12 cellular contexts compared by ENCODE assay signal in genomic region chr12:94954029-94954685, GRCh38. TPM values are rescaled to one million over a fixed set of nuclear protein-coding genes. Genes with fewer than 3 reads are reported as not detected.
A peak's percentile ranks its signal among the peaks of the same experiment; 100 is the strongest.
DNase-seq lines count a peak whose midpoint lies in the region; ATAC-seq and TF ChIP-seq lines count a peak whose summit lies in the region.
"Had no signal": no experiment of that assay in that cellular context is flagged by ENCODE, and none has a peak within 500 bp of the region (broad histone marks: within the 10 kb centered on the region; RNA-seq: fewer than 3 reads in every experiment).

No MANE protein-coding gene starts in this region.

- H3K4me3 ChIP-seq in HEK293 (ENCODE audit: low read depth, low read length) (no peak overlapping the region), Peyer's patch (no peak overlapping the region), fibroblast of mammary gland (ENCODE audit: control insufficient read depth, low read depth, low read length) (no peak overlapping the region)

- H3K9me3 ChIP-seq in HEK293 (ENCODE audit: control insufficient read depth, insufficient read depth, low read depth, low read length), result no peaks in the 10 kb centered on the region
- H3K9me3 ChIP-seq in Peyer's patch, result no peaks in the 10 kb centered on the region

- H3K27ac ChIP-seq in HEK293 (ENCODE audit: extremely low read depth, low read depth, low read length), result no peak overlapping the region
- peak overlapping the region in 3 of 4 donors; percentile 34 to 79 (median 78) for H3K27ac ChIP-seq in Peyer's patch

- ATAC-seq in sciatic nerve (peak; percentile 21), GM21381 (IDR thresholded peaks at IDR 0.05; ENCODE audit: unreplicated experiment) (no peak)
- ATAC-seq: left lobe of liver had no signal

- no peaks in the 10 kb centered on the region for H3K27me3 ChIP-seq in Peyer's patch

- H3K36me3 ChIP-seq in HEK293 (ENCODE audit: control insufficient read depth in 2 of 2, insufficient read depth in 1 of 2, low read length in 2 of 2) (no peaks in the 10 kb centered on the region), Peyer's patch (no peaks in the 10 kb centered on the region)

- POLR2A ChIA-PET in HEK293 (lab: Yijun Ruan, JAX), result interaction anchor here (1.1 kb wide), 1 partner anchor 50 kb away, joined by 3 read pairs; the partner anchor contains the start of gene NDUFA12

- CTCF ChIA-PET in HEK293 (lab: Yijun Ruan, JAX), result no interaction called here

- peaks cover 14% of the 10 kb centered on the region; the same call in 1 of the 2 replicates for H3K4me1 ChIP-seq in HEK293 (ENCODE audit: control insufficient read depth, insufficient read depth, low read length)
- peaks cover 0 to 13% (median 1%) of the 10 kb centered on the region in 4 donors for H3K4me1 ChIP-seq in Peyer's patch

- TF ChIP-seq POLR2A in Peyer's patch (IDR thresholded peaks at IDR 0.05), result no peak

- peak in 1 of 3 donors; percentile 67 for DNase-seq in Peyer's patch
- DNase-seq in fibroblast of mammary gland (ENCODE audit: low read depth), result peak; percentile 71
- DNase-seq in sciatic nerve (ENCODE audit: low spot score), result no peak
- no peak for DNase-seq in DMS153 (lab: John Stamatoyannopoulos, UW)
- DNase-seq in foreskin melanocyte, result no peak
- no peak for DNase-seq in stimulated activated naive CD4-positive, alpha-beta T cell (lab: John Stamatoyannopoulos, UW)
- DNase-seq: cortex of kidney; NK-92 treated with Interleukin-12 subunit alpha and Interleukin-12 subunit beta, amount 100 ng/mL, for 24 hours; stimulated activated CD4-positive, alpha-beta T cell treated with anti-CD3 and anti-CD28 coated beads, Interleukin-1b, Interleukin-23, amount 100 ng/mL, for 48 hours had no signal

- intact Hi-C loops in sciatic nerve (cut with DNase I), result no loop called here

- TF ChIP-seq CTCF in HEK293 (tag by site-specific recombination; IDR thresholded peaks at IDR 0.05), result no peak
- no peak for TF ChIP-seq CTCF in Peyer's patch (IDR thresholded peaks at IDR 0.05)
- TF ChIP-seq CTCF in fibroblast of mammary gland (conservative IDR thresholded peaks at IDR 0.05; ENCODE audit: control insufficient read depth, insufficient read depth, low read depth, low read length), result no peak

TF ChIP-seq in HEK293, 187 proteins besides CTCF, POLR2A, EP300 and RAD21 (continues in another document):
- TF ChIP-seq ZNF561 (tag by site-specific recombination; IDR thresholded peaks at IDR 0.05; ENCODE audit: borderline replicate concordance) (no peak), OSR2 (tag by site-specific recombination; IDR thresholded peaks at IDR 0.05) (no peak), SETDB1 (IDR thresholded peaks at IDR 0.05; ENCODE audit: insufficient read length, low read length) (peak; percentile 53), ZBTB20 (tag by site-specific recombination; IDR thresholded peaks at IDR 0.05) (peak; percentile 60), KLF16 (tag by site-specific recombination; IDR thresholded peaks at IDR 0.05) (0 out of 2 replicates have a peak, but pooled peaks have one; percentile 22), SCRT2 (tag by site-specific recombination; IDR thresholded peaks at IDR 0.05) (peak; percentile 93), HOXA7 (CRISPR knock-in tag; IDR thresholded peaks at IDR 0.05; ENCODE audit: borderline replicate concordance) (no peak), KLF7 (tag by site-specific recombination; IDR thresholded peaks at IDR 0.05; ENCODE audit: borderline replicate concordance) (no peak), ZNF596 (tag by site-specific recombination; IDR thresholded peaks at IDR 0.05) (no peak), ZNF121 (tag by site-specific recombination; IDR thresholded peaks at IDR 0.05) (no peak), ZFP3 (tag by site-specific recombination; IDR thresholded peaks at IDR 0.05; ENCODE audit: low read depth) (no peak), ZBTB48 (tag by site-specific recombination; IDR thresholded peaks at IDR 0.05) (peak; percentile 93), ZNF544 (tag by site-specific recombination; IDR thresholded peaks at IDR 0.05) (no peak), ZFP37 (tag by site-specific recombination; IDR thresholded peaks at IDR 0.05) (peak; percentile 43; the same call in 1 of the 2 replicates), ZNF791 (tag by site-specific recombination; IDR thresholded peaks at IDR 0.05) (no peak), SCRT1 (tag by site-specific recombination; IDR thresholded peaks at IDR 0.05; ENCODE audit: borderline replicate concordance) (peak; percentile 81; the same call in 1 of the 2 replicates), ZNF324 (tag by site-specific recombination; IDR thresholded peaks at IDR 0.05) (no peak), ZEB2 (tag by site-specific recombination; IDR thresholded peaks at IDR 0.05) (no peak), REPIN1 (tag by site-specific recombination; IDR thresholded peaks at IDR 0.05; ENCODE audit: low read depth) (no peak), PRDM10 (tag by site-specific recombination; IDR thresholded peaks at IDR 0.05) (peak; percentile 23; the same call in 1 of the 2 replicates), ZNF549 (tag by site-specific recombination; IDR thresholded peaks at IDR 0.05) (no peak), ZNF138 (tag by site-specific recombination; IDR thresholded peaks at IDR 0.05; ENCODE audit: borderline replicate concordance) (no peak), ZNF148 (tag by site-specific recombination; IDR thresholded peaks at IDR 0.05; ENCODE audit: borderline replicate concordance) (no peak), PRDM6 (tag by site-specific recombination; IDR thresholded peaks at IDR 0.05) (0 out of 2 replicates have a peak, but pooled peaks have one; percentile 14), ZNF10 (tag by site-specific recombination; IDR thresholded peaks at IDR 0.05) (no peak), ZNF404 (tag by site-specific recombination; IDR thresholded peaks at IDR 0.05) (no peak), ZSCAN30 (tag by site-specific recombination; IDR thresholded peaks at IDR 0.05) (no peak)

RNA-seq across cellular contexts. Expression of gene NDUFA12, which starts 49.3 kb away (rescaled TPM):
- total RNA-seq in Peyer's patch (100 to 1,000 TPM in 1 of 4 donors, 10 to 100 TPM in 3; 54.7 to 133 (median 89.0) TPM), sciatic nerve (66.1 TPM)
